In the genomic region with DNA sequence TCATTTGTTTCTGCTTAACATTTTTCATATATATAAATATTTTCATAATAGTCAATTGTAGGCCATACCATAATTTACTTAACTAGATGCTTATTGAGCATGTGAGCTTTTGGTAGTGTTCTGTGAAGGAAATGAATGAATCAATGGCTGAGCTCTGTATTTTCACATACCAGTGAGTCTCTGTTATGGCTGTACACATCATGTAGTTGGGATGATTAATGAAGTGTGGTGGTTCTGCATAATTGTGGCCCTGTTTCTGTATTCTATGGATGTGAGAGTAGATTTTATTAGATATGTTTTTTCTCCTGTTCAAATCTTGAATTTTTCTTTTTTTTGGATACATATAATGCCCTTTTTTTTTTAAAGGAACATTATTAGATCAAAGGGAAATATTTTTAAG, we compare ENCODE assay signal across 22 cellular contexts.
"Had no signal": no experiment of that assay in that cellular context is flagged by ENCODE, and none has a peak within 500 bp of the region (broad histone marks: within the 10 kb centered on the region; RNA-seq: fewer than 3 reads in every experiment).

No MANE protein-coding gene starts in this region.

- H3K27ac ChIP-seq: adrenal gland, esophagus squamous epithelium, foreskin keratinocyte, tibial artery, uterus had no signal

- H3K27me3 Mint-ChIP-seq: activated CD4-positive, alpha-beta memory T cell treated with anti-CD3 and anti-CD28 coated beads for 36 hours; activated T-cell treated with anti-CD3 and anti-CD28 coated beads, Interleukin-2, amount 50 U/mL, for 24 hours; central memory CD8-positive, alpha-beta T cell; stimulated activated naive B cell treated with anti-CD40 and anti-IgM and Interleukin-4, amounts not matched to agents 10 μg/mL and 1 μg/mL and 100 μg/mL, for 72 hours had no signal

- H3K4me1 ChIP-seq: foreskin keratinocyte, uterus had no signal

- H3K9ac ChIP-seq: parathyroid adenoma had no signal

- DNase-seq: activated CD4-positive, alpha-beta memory T cell treated with anti-CD3 and anti-CD28 coated beads for 36 hours; activated CD4-positive, CD25-positive, alpha-beta regulatory T cell treated with anti-CD3 and anti-CD28 coated beads, Interleukin-2, amount 50 U/mL, for 72 hours; activated T-cell treated with anti-CD3 and anti-CD28 coated beads, Interleukin-2, amount 50 U/mL, for 24 hours; adrenal gland; cortex of kidney; effector CD4-positive, alpha-beta T cell; esophagus squamous epithelium; foreskin keratinocyte; head of caudate nucleus; left colon; retina; stimulated activated CD4-positive, alpha-beta T cell treated with anti-CD3 and anti-CD28 coated beads, Interleukin-15, amount 100 ng/mL, for 24 hours; stimulated activated CD4-positive, alpha-beta T cell treated with anti-CD3 and anti-CD28 coated beads, Interleukin-4, amount 100 ng/mL, for 1 hour; stimulated activated naive B cell treated with anti-CD40 and anti-IgM and Interleukin-4, amounts not matched to agents 10 μg/mL and 1 μg/mL and 100 μg/mL, for 72 hours; T-helper 1 cell; tibial artery; uterus had no signal

- H3K36me3 ChIP-seq: uterus had no signal

- H3K4me3 ChIP-seq: adrenal gland, esophagus squamous epithelium, lung, tibial artery, uterus had no signal

- H3K27ac Mint-ChIP-seq: activated CD4-positive, alpha-beta memory T cell treated with anti-CD3 and anti-CD28 coated beads for 36 hours; activated naive CD4-positive, alpha-beta T cell treated with anti-CD3 and anti-CD28 coated beads, Interleukin-2, amount 50 U/mL, for 24 hours; activated T-cell treated with anti-CD3 and anti-CD28 coated beads, Interleukin-2, amount 50 U/mL, for 24 hours; stimulated activated naive B cell treated with anti-CD40 and anti-IgM and Interleukin-4, amounts not matched to agents 10 μg/mL and 1 μg/mL and 100 μg/mL, for 72 hours had no signal

- H3K27me3 ChIP-seq: adrenal gland, esophagus squamous epithelium, foreskin keratinocyte, tibial artery, uterus had no signal

- H3K4me3 Mint-ChIP-seq: activated CD4-positive, alpha-beta memory T cell treated with anti-CD3 and anti-CD28 coated beads for 36 hours; activated naive CD4-positive, alpha-beta T cell treated with anti-CD3 and anti-CD28 coated beads, Interleukin-2, amount 50 U/mL, for 24 hours; activated T-cell treated with anti-CD3 and anti-CD28 coated beads, Interleukin-2, amount 50 U/mL, for 24 hours; brain; central memory CD8-positive, alpha-beta T cell; stimulated activated naive B cell treated with anti-CD40 and anti-IgM and Interleukin-4, amounts not matched to agents 10 μg/mL and 1 μg/mL and 100 μg/mL, for 72 hours had no signal

- H3K9me3 ChIP-seq: adrenal gland, esophagus squamous epithelium, tibial artery, uterus had no signal

- ATAC-seq: foreskin keratinocyte; left colon; stimulated activated naive B cell treated with anti-CD40 and anti-IgM and Interleukin-4, amounts not matched to agents 10 μg/mL and 1 μg/mL and 100 μg/mL, for 72 hours had no signal

- H2AFZ ChIP-seq: parathyroid adenoma had no signal

- H3K9me3 Mint-ChIP-seq: activated CD4-positive, alpha-beta memory T cell treated with anti-CD3 and anti-CD28 coated beads for 36 hours; activated T-cell treated with anti-CD3 and anti-CD28 coated beads, Interleukin-2, amount 50 U/mL, for 24 hours; central memory CD8-positive, alpha-beta T cell had no signal
